In genomic region chr14:90396342-90397339, GRCh38 we compare ENCODE assay signal across 8 cellular contexts. TPM values are rescaled to one million over a fixed set of nuclear protein-coding genes. Genes with fewer than 3 reads are reported as not detected.
A peak's percentile ranks its signal among the peaks of the same experiment; 100 is the strongest.
DNase-seq lines count a peak whose midpoint lies in the region; ATAC-seq and FAIRE-seq lines count a peak whose summit lies in the region.

TSS of gene CALM1 (plus strand) at chr14:90397029. CDS start at chr14:90397231, 202 bp downstream.

- H3K36me3 Mint-ChIP-seq in activated T-helper 1 cell treated with anti-CD3 and anti-CD28 coated beads, Interleukin-12 subunit alpha, Interleukin-12 subunit beta, Interleukin-2, Interleukin-4 antibody, amounts not matched to agents 30 ng/mL and 10 ng/mL and 1 ng/mL, durations not matched to agents 14 hours and 24 hours and 36 hours (ENCODE audit: low read depth): peaks cover 26% of the 10 kb centered on the region
- peaks cover 5 to 31% (median 14%) of the 10 kb centered on the region in 3 donors for H3K36me3 Mint-ChIP-seq in naive thymus-derived CD8-positive, alpha-beta T cell
- H3K36me3 Mint-ChIP-seq in stimulated activated naive B cell treated with anti-CD40 and anti-IgM and Interleukin-4, amounts not matched to agents 10 μg/mL and 1 μg/mL and 100 μg/mL, for 72 hours: peaks cover 16 to 18% of the 10 kb centered on the region in 2 donors

- H3K27me3 Mint-ChIP-seq in activated T-helper 1 cell treated with anti-CD3 and anti-CD28 coated beads, Interleukin-12 subunit alpha, Interleukin-12 subunit beta, Interleukin-2, Interleukin-4 antibody, amounts not matched to agents 30 ng/mL and 10 ng/mL and 1 ng/mL, durations not matched to agents 14 hours and 24 hours and 36 hours (ENCODE audit: insufficient read depth): peaks cover 2% of the 10 kb centered on the region
- H3K27me3 Mint-ChIP-seq in naive thymus-derived CD8-positive, alpha-beta T cell: no peaks in the 10 kb centered on the region
- no peaks in the 10 kb centered on the region for H3K27me3 Mint-ChIP-seq in stimulated activated naive B cell treated with anti-CD40 and anti-IgM and Interleukin-4, amounts not matched to agents 10 μg/mL and 1 μg/mL and 100 μg/mL, for 72 hours

- no peak for FAIRE-seq in RCC 7860 (lab: Jason Lieb, UNC)

- intact Hi-C loops in activated T-helper 1 cell treated with anti-CD3 and anti-CD28 coated beads, Interleukin-12 subunit alpha, Interleukin-12 subunit beta, Interleukin-2, Interleukin-4 antibody, amounts not matched to agents 30 ng/mL and 10 ng/mL and 1 ng/mL, durations not matched to agents 14 hours and 24 hours and 36 hours (cut with micrococcal nuclease): loop anchor here (1.0 to 5.0 kb wide), 7 partner anchors 13 to 666 kb away; partner anchors contain the start of genes NRDE2, PSMC1 and RPS6KA5

- POLR2A ChIA-PET in naive thymus-derived CD8-positive, alpha-beta T cell (lab: Charles Lee): interaction anchor here (0.6 to 17.4 kb wide), 14 partner anchors 9 to 1113 kb away, joined by 3 to 689 read pairs (median 4); partner anchors contain the start of genes NRDE2, PPP4R3A and PSMC1

- peak within 1 kb of the TSS; percentile 89 for H3K4me3 Mint-ChIP-seq in activated T-helper 1 cell treated with anti-CD3 and anti-CD28 coated beads, Interleukin-12 subunit alpha, Interleukin-12 subunit beta, Interleukin-2, Interleukin-4 antibody, amounts not matched to agents 30 ng/mL and 10 ng/mL and 1 ng/mL, durations not matched to agents 14 hours and 24 hours and 36 hours
- H3K4me3 Mint-ChIP-seq in naive thymus-derived CD8-positive, alpha-beta T cell: peak within 1 kb of the TSS; percentile 86 to 99 (median 96)
- peak within 1 kb of the TSS; percentile 83 to 96 for H3K4me3 Mint-ChIP-seq in stimulated activated naive B cell treated with anti-CD40 and anti-IgM and Interleukin-4, amounts not matched to agents 10 μg/mL and 1 μg/mL and 100 μg/mL, for 72 hours

- ATAC-seq in GM21576 (IDR thresholded peaks at IDR 0.05; ENCODE audit: unreplicated experiment): peak; percentile 60
- ATAC-seq in naive thymus-derived CD8-positive, alpha-beta T cell: peak; percentile 69 to 70
- ATAC-seq in stimulated activated naive B cell treated with anti-CD40 and anti-IgM and Interleukin-4, amounts not matched to agents 10 μg/mL and 1 μg/mL and 100 μg/mL, for 72 hours (replicated peaks): peak; percentile 66 to 75

- H3K4me3 ChIP-seq in Jurkat, Clone E6-1 (ENCODE audit: low read length): peak within 1 kb of the TSS; percentile 81

- H3K9me3 Mint-ChIP-seq in activated T-helper 1 cell treated with anti-CD3 and anti-CD28 coated beads, Interleukin-12 subunit alpha, Interleukin-12 subunit beta, Interleukin-2, Interleukin-4 antibody, amounts not matched to agents 30 ng/mL and 10 ng/mL and 1 ng/mL, durations not matched to agents 14 hours and 24 hours and 36 hours: no peaks in the 10 kb centered on the region
- peaks cover 0 to 4% (median 0%) of the 10 kb centered on the region in 9 donors for H3K9me3 Mint-ChIP-seq in naive thymus-derived CD8-positive, alpha-beta T cell
- H3K9me3 Mint-ChIP-seq in stimulated activated naive B cell treated with anti-CD40 and anti-IgM and Interleukin-4, amounts not matched to agents 10 μg/mL and 1 μg/mL and 100 μg/mL, for 72 hours: no peaks in the 10 kb centered on the region

- peaks cover 39% of the 10 kb centered on the region for H3K4me1 Mint-ChIP-seq in activated T-helper 1 cell treated with anti-CD3 and anti-CD28 coated beads, Interleukin-12 subunit alpha, Interleukin-12 subunit beta, Interleukin-2, Interleukin-4 antibody, amounts not matched to agents 30 ng/mL and 10 ng/mL and 1 ng/mL, durations not matched to agents 14 hours and 24 hours and 36 hours (ENCODE audit: low read depth)
- H3K4me1 Mint-ChIP-seq in naive thymus-derived CD8-positive, alpha-beta T cell: peaks cover 16 to 37% (median 30%) of the 10 kb centered on the region in 4 donors
- H3K4me1 Mint-ChIP-seq in stimulated activated naive B cell treated with anti-CD40 and anti-IgM and Interleukin-4, amounts not matched to agents 10 μg/mL and 1 μg/mL and 100 μg/mL, for 72 hours: peaks cover 14 to 38% of the 10 kb centered on the region in 2 donors

- H3K27ac Mint-ChIP-seq in activated T-helper 1 cell treated with anti-CD3 and anti-CD28 coated beads, Interleukin-12 subunit alpha, Interleukin-12 subunit beta, Interleukin-2, Interleukin-4 antibody, amounts not matched to agents 30 ng/mL and 10 ng/mL and 1 ng/mL, durations not matched to agents 14 hours and 24 hours and 36 hours: peak within 1 kb of the TSS; percentile 90
- H3K27ac Mint-ChIP-seq in naive thymus-derived CD8-positive, alpha-beta T cell: peak within 1 kb of the TSS; percentile 89 to 99 (median 96)
- peak within 1 kb of the TSS; percentile 97 for H3K27ac Mint-ChIP-seq in stimulated activated naive B cell treated with anti-CD40 and anti-IgM and Interleukin-4, amounts not matched to agents 10 μg/mL and 1 μg/mL and 100 μg/mL, for 72 hours

- peak; percentile 95 for DNase-seq in DMS53 (lab: John Stamatoyannopoulos, UW)
- DNase-seq in Jurkat, Clone E6-1 (ENCODE audit: low read depth, low spot score): peak; percentile 95
- DNase-seq in RCC 7860 (ENCODE audit: low spot score): peak; percentile 62
- DNase-seq in activated T-helper 1 cell treated with anti-CD3 and anti-CD28 coated beads, Interleukin-12 subunit alpha, Interleukin-12 subunit beta, Interleukin-2, Interleukin-4 antibody, amounts not matched to agents 30 ng/mL and 10 ng/mL and 1 ng/mL, durations not matched to agents 14 hours and 24 hours and 36 hours (ENCODE audit: low spot score): peak; percentile 93
- peak; percentile 98 for DNase-seq in fibroblast of gingiva (ENCODE audit: low read depth)
- peak; percentile 90 to 99 (median 96) for DNase-seq in naive thymus-derived CD8-positive, alpha-beta T cell
- DNase-seq in stimulated activated naive B cell treated with anti-CD40 and anti-IgM and Interleukin-4, amounts not matched to agents 10 μg/mL and 1 μg/mL and 100 μg/mL, for 72 hours: peak; percentile 95

RNA-seq across cellular contexts. Expression of gene CALM1, which starts in this region (rescaled TPM):
- polyA plus RNA-seq in Jurkat, Clone E6-1 (2012; ENCODE audit: insufficient read depth, insufficient read length): 176 TPM
- total RNA-seq in activated T-helper 1 cell treated with anti-CD3 and anti-CD28 coated beads, Interleukin-12 subunit alpha, Interleukin-12 subunit beta, Interleukin-2, Interleukin-4 antibody, amounts not matched to agents 30 ng/mL and 10 ng/mL and 1 ng/mL, durations not matched to agents 14 hours and 24 hours and 36 hours: 513 and 521 TPM in 2 replicates
- total RNA-seq in naive thymus-derived CD8-positive, alpha-beta T cell: 100 to 1,000 TPM; 735 to 757 TPM
- 1,000 to 10,000 TPM; 1,900 to 2,853 (median 2,404) TPM for polyA plus RNA-seq in naive thymus-derived CD8-positive, alpha-beta T cell

Comparison
In these comparisons a context has a peak if more than half of its experiments do, and no peak if none do; other contexts are left out.
1. Peak in every context shown above with its lines: DNase-seq, ATAC-seq and H3K4me3 ChIP-seq.